Comparison of ENCODE assay signal across 25 cellular contexts in the genomic region with DNA sequence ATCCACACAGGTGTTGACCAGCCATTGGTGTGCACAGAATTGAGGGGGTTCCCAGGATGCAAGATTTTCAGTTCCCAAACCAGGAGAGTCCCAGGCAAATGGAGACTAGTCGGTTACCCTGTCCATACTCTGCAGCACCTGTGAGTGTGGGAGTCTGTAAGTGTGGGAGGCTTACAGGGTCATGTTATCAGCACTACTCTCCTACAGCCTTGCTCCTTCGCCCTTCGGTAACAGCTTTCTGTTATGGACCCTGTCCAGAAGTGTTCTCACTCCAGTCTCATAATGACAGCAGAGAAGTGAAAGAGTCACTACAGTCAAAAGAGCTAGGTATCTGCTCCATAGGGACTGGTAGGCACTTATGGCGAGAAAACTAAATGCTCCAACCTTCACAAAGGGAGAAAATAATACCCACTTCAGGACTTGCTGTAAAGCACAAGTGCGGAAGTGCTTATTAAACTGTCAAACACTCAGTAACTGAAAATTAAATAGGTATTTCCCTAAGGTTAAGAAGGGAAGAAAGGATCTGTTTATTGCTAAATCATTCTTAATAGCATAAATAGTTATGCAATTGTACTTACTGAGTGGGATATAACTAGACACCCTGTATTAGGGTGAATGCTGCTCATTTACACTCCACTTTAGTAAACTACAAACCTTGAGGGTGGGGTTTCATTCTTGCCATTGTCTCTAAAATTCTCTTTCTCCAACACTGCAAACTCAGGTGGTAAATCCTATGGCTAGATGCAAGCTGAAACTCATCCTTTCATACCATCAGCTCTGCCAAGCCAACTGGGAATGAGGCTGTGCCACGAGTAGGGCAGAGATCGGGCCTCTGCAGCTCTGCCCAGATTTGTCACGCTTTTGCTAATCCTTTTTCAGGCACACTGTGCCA. TPM values are rescaled to one million over a fixed set of nuclear protein-coding genes. Genes with fewer than 3 reads are reported as not detected.
DNase-seq lines count a peak whose midpoint lies in the region; ATAC-seq and TF ChIP-seq lines count a peak whose summit lies in the region.
"Had no signal": no experiment of that assay in that cellular context is flagged by ENCODE, and none has a peak within 500 bp of the region (broad histone marks: within the 10 kb centered on the region; RNA-seq: fewer than 3 reads in every experiment).

No MANE protein-coding gene starts in this region.

- no peaks in the 10 kb centered on the region for H3K36me3 Mint-ChIP-seq in naive thymus-derived CD8-positive, alpha-beta T cell

- H3K4me1 Mint-ChIP-seq in naive thymus-derived CD8-positive, alpha-beta T cell = no peaks in the 10 kb centered on the region
- H3K4me1 Mint-ChIP-seq: activated CD4-positive, alpha-beta T cell treated with anti-CD3 and anti-CD28 coated beads for 36 hours; H9 had no signal

- POLR2A ChIA-PET in naive thymus-derived CD8-positive, alpha-beta T cell (lab: Charles Lee) = no interaction called here

- no peak overlapping the region for H3K9ac ChIP-seq in SK-N-MC (ENCODE audit: insufficient read length)
- H3K9ac ChIP-seq: BLaER1, parathyroid adenoma had no signal

- H3K27me3 ChIP-seq in upper lobe of left lung = no peaks in the 10 kb centered on the region
- H3K27me3 ChIP-seq: BLaER1 had no signal

- no peak for TF ChIP-seq POLR2A in upper lobe of left lung (IDR thresholded peaks at IDR 0.05)

- no peaks in the 10 kb centered on the region for H3K36me3 ChIP-seq in SK-N-MC (ENCODE audit: insufficient read depth, low read length)
- no peaks in the 10 kb centered on the region for H3K36me3 ChIP-seq in upper lobe of left lung
- H3K36me3 ChIP-seq: BLaER1, thoracic aorta had no signal

- peaks cover 0 to 7% (median 2%) of the 10 kb centered on the region in 5 donors for H3K27me3 Mint-ChIP-seq in naive thymus-derived CD8-positive, alpha-beta T cell
- H3K27me3 Mint-ChIP-seq: activated CD4-positive, alpha-beta T cell treated with anti-CD3 and anti-CD28 coated beads for 36 hours had no signal

- H3K4me3 Mint-ChIP-seq in naive thymus-derived CD8-positive, alpha-beta T cell = no peak overlapping the region
- H3K4me3 Mint-ChIP-seq: activated CD4-positive, alpha-beta T cell treated with anti-CD3 and anti-CD28 coated beads for 36 hours; H9 had no signal

- no peaks in the 10 kb centered on the region for H3K4me1 ChIP-seq in upper lobe of left lung
- H3K4me1 ChIP-seq: BLaER1, parathyroid adenoma had no signal

- DNase-seq in DMS53 (lab: John Stamatoyannopoulos, UW) = peak; percentile 27
- DNase-seq in DMS53 treated with DMSO at 0.1 percent for 48 hours (lab: John Stamatoyannopoulos, UW; ENCODE audit: unreplicated experiment) = no peak
- no peak for DNase-seq in SK-N-MC (ENCODE audit: low read depth, low spot score)
- peak; percentile 17 for DNase-seq in left kidney (ENCODE audit: low read depth, low spot score)
- no peak for DNase-seq in upper lobe of left lung
- no peak for DNase-seq in naive thymus-derived CD8-positive, alpha-beta T cell
- no peak for DNase-seq in HT-29 (ENCODE audit: low spot score)
- DNase-seq in DMS 273 (lab: John Stamatoyannopoulos, UW; ENCODE audit: unreplicated experiment) = no peak
- DNase-seq: activated CD4-positive, alpha-beta T cell treated with anti-CD3 and anti-CD28 coated beads for 36 hours; activated effector memory CD4-positive, alpha-beta T cell treated with anti-CD3 and anti-CD28 coated beads, Interleukin-2, amount 50 U/mL, for 16 hours; H9; Kasumi-1; left colon; NCI-H146; NCI-H524; PC-3; stimulated activated CD4-positive, alpha-beta T cell treated with anti-CD3 and anti-CD28 coated beads, Interleukin-4, amount 100 ng/mL, for 4 hours; stimulated activated CD8-positive, alpha-beta memory T cell treated with anti-CD3 and anti-CD28 coated beads, Interleukin-4, amount 100 ng/mL, for 48 hours had no signal

- TF ChIP-seq CTCF in upper lobe of left lung (IDR thresholded peaks at IDR 0.05) = no peak

- H3K9me3 ChIP-seq in SK-N-MC (ENCODE audit: low read depth, low read length) (no peaks in the 10 kb centered on the region), upper lobe of left lung (no peaks in the 10 kb centered on the region)
- H3K9me3 ChIP-seq: BLaER1, thoracic aorta had no signal

- no peaks in the 10 kb centered on the region for H3K9me3 Mint-ChIP-seq in naive thymus-derived CD8-positive, alpha-beta T cell
- H3K9me3 Mint-ChIP-seq: H9 had no signal

- peak in 1 of 4 donors; percentile 6 for TF ChIP-seq EP300 in upper lobe of left lung (IDR thresholded peaks at IDR 0.05)

- H3K27ac Mint-ChIP-seq in naive thymus-derived CD8-positive, alpha-beta T cell = no peak overlapping the region
- H3K27ac Mint-ChIP-seq: activated CD4-positive, alpha-beta T cell treated with anti-CD3 and anti-CD28 coated beads for 36 hours; H9 had no signal

- H3K4me3 ChIP-seq in SK-N-MC (peak overlapping the region; percentile 65), upper lobe of left lung (no peak overlapping the region)
- H3K4me3 ChIP-seq: BLaER1, thoracic aorta had no signal

- WGBS in upper lobe of left lung, 2 donors = 63 to 70% methylated on average over 8 of the region's 8 CpGs

- peak overlapping the region; percentile 88 for H3K27ac ChIP-seq in SK-N-MC
- peak overlapping the region; percentile 9 to 64 (median 52) for H3K27ac ChIP-seq in upper lobe of left lung
- H3K27ac ChIP-seq: 22Rv1, BLaER1, parathyroid adenoma, thoracic aorta had no signal

- peak; percentile 46 to 53 for ATAC-seq in upper lobe of left lung (ENCODE audit: low FRiP score in 2 of 2)
- no peak for ATAC-seq in naive thymus-derived CD8-positive, alpha-beta T cell
- ATAC-seq: activated CD4-positive, alpha-beta T cell treated with anti-CD3 and anti-CD28 coated beads for 36 hours; PC-3 had no signal

RNA-seq across cellular contexts. Expression of a gene that starts 2.8 kb away (rescaled TPM):
- 1 to 10 TPM in 1 of 6 donors, under 1 TPM in 2, not detected in 3; 0.15 to 9.2 (median 0.30) TPM for total RNA-seq in upper lobe of left lung
- not detected for total RNA-seq in naive thymus-derived CD8-positive, alpha-beta T cell
- not detected for polyA plus RNA-seq in naive thymus-derived CD8-positive, alpha-beta T cell
- not detected in 2 replicates for total RNA-seq in HT-29 (2014; rRNA removed; shearing (Covaris generic))
- total RNA-seq: activated CD4-positive, alpha-beta T cell treated with anti-CD3 and anti-CD28 coated beads for 36 hours; cerebellum; H9; left colon; myocyte; PC-3; skeletal muscle tissue; thoracic aorta had no signal

Comparison
In these comparisons a context has a peak if more than half of its experiments do, and no peak if none do; other contexts are left out.
1. DNase-seq: peak in DMS53 (single experiment) and left kidney (single experiment); none in DMS53 treated with DMSO at 0.1 percent for 48 hours (single experiment), SK-N-MC (single experiment), upper lobe of left lung (0 of 2), naive thymus-derived CD8-positive, alpha-beta T cell (0 of 10), HT-29 (single experiment) and DMS 273 (single experiment).
2. ATAC-seq: peak in upper lobe of left lung (2 of 2); none in naive thymus-derived CD8-positive, alpha-beta T cell (0 of 2).